In the genomic region with DNA sequence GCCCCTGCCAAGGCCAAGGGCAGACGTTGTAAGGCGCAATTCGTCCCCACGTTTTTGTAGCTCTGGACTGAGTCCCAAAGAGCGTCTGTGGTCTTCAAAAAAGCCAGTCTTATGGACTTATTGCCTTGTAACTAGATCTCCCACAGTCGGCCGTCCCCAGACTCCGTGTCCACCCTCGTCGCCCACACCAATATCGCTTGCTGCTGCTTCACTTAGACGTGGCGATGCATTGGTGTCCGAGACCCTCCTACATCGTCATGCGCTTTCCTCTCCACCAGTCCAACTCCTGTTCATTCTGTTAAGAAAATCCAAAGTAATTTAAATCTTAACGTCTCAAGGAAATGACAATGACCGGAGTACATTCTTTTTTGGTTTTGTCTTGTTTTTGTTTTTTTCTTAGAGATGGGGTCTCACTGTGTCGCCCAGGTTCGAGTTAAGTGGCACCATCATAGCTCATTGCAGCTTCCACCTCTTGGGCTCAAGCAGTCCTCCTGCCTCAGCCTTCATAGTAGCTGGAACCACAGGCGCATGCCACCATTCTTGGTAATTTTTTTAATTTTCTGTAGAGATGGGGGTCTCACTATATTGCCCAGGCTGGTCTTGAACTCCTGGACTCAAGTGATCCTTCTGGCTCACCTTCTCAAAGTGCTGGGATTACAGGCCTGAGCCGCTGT, we compare ENCODE assay signal across 8 cellular contexts. TPM values are rescaled to one million over a fixed set of nuclear protein-coding genes. Genes with fewer than 3 reads are reported as not detected.
DNase-seq lines count a peak whose midpoint lies in the region; ATAC-seq and TF ChIP-seq lines count a peak whose summit lies in the region.

No MANE protein-coding gene starts in this region.

- H3K36me3 ChIP-seq in DND-41 (ENCODE audit: insufficient read depth, low read length) (peaks cover 25% of the 10 kb centered on the region), muscle layer of duodenum (ENCODE audit: control insufficient read depth in 1 of 2, insufficient read depth in 2 of 2, low read length in 2 of 2) (peaks cover 2 to 5% of the 10 kb centered on the region in 2 donors)

- H4K20me1 ChIP-seq in DND-41 (ENCODE audit: insufficient read depth, low read length): no peaks in the 10 kb centered on the region

- TF ChIP-seq CTCF in DND-41 (IDR thresholded peaks at IDR 0.05; ENCODE audit: borderline replicate concordance, extremely low read depth, low read length, poor library complexity, severe bottlenecking): no peak
- no peak for TF ChIP-seq CTCF in NB4 (IDR thresholded peaks at IDR 0.05; ENCODE audit: low read depth, low read length)
- TF ChIP-seq CTCF in dorsolateral prefrontal cortex (IDR thresholded peaks at IDR 0.05 in 54 of 56, conservative IDR thresholded peaks at IDR 0.05 in 2 of 56; ENCODE audit: low read depth in 1 of 56, partially characterized antibody in 56 of 56): no peak
- TF ChIP-seq CTCF in GM10266 (IDR thresholded peaks at IDR 0.05; ENCODE audit: control insufficient read depth, insufficient read depth, low read depth, missing control alignments): no peak

- peaks cover 52% of the 10 kb centered on the region for H3K79me2 ChIP-seq in DND-41 (ENCODE audit: insufficient read depth, low read length)

- peak overlapping the region; percentile 69 for H3K9ac ChIP-seq in DND-41 (ENCODE audit: low read depth, low read length)

- peak overlapping the region; percentile 74 for H2AFZ ChIP-seq in DND-41 (ENCODE audit: low read depth, low read length)

- no peak for ATAC-seq in DND-41 (ENCODE audit: insufficient read depth, low read depth)
- ATAC-seq in HG02938 (IDR thresholded peaks at IDR 0.05; ENCODE audit: unreplicated experiment): no peak
- no peak for ATAC-seq in GM19455 (IDR thresholded peaks at IDR 0.05; ENCODE audit: unreplicated experiment)

- no peaks in the 10 kb centered on the region for H3K9me3 ChIP-seq in DND-41 (ENCODE audit: insufficient read depth, low read length, severe bottlenecking)
- no peaks in the 10 kb centered on the region for H3K9me3 ChIP-seq in muscle layer of duodenum (ENCODE audit: control insufficient read depth in 1 of 2, low read length in 2 of 2)

- no peak for TF ChIP-seq POLR2A in NB4 (IDR thresholded peaks at IDR 0.05; ENCODE audit: extremely low read depth, insufficient read length)

- H3K27me3 ChIP-seq in DND-41 (ENCODE audit: insufficient read depth, low read length, poor library complexity): no peaks in the 10 kb centered on the region
- no peaks in the 10 kb centered on the region for H3K27me3 ChIP-seq in dorsolateral prefrontal cortex
- H3K27me3 ChIP-seq in muscle layer of duodenum (ENCODE audit: low read depth, low read length): no peaks in the 10 kb centered on the region

- DNase-seq in DND-41: no peak
- DNase-seq in NB4 (ENCODE audit: low read depth): no peak
- no peak for DNase-seq in dorsolateral prefrontal cortex
- no peak for DNase-seq in NCI-H2196 treated with DMSO at 0.1 percent for 48 hours (lab: John Stamatoyannopoulos, UW; ENCODE audit: unreplicated experiment)
- DNase-seq in GM10266 (ENCODE audit: extremely low spot score): no peak

- peak overlapping the region; percentile 88 for H3K4me2 ChIP-seq in DND-41 (ENCODE audit: insufficient read depth, low read length)

- intact Hi-C loops in dorsolateral prefrontal cortex (cut with DNase I): loop anchor here in 1 of 2 donors (2.0 to 5.0 kb wide), 2 partner anchors 87 to 135 kb away; a partner anchor contains a TSS

- H3K4me1 ChIP-seq in DND-41 (ENCODE audit: insufficient read depth, low read length) (peaks cover 30% of the 10 kb centered on the region), muscle layer of duodenum (ENCODE audit: control insufficient read depth in 1 of 2, insufficient read depth in 2 of 2, low read length in 2 of 2) (peaks cover 7 to 22% of the 10 kb centered on the region in 2 donors)

- H3K4me3 ChIP-seq in DND-41 (ENCODE audit: low read depth in 1 of 2, low read length in 2 of 2) (peak overlapping the region; percentile 44 to 81; a peak in 3 of 4 replicates), NB4 (ENCODE audit: low read depth, low read length) (peak overlapping the region; percentile 86), dorsolateral prefrontal cortex (peak overlapping the region; percentile 58 to 100 (median 93)), muscle layer of duodenum (ENCODE audit: low read depth in 1 of 2, low read length in 2 of 2) (peak overlapping the region; percentile 96 to 99)

- peak overlapping the region; percentile 51 for H3K27ac ChIP-seq in DND-41 (ENCODE audit: low read length)
- peak overlapping the region in 57 of 59 donors; percentile 19 to 94 (median 86) for H3K27ac ChIP-seq in dorsolateral prefrontal cortex
- peak overlapping the region; percentile 35 for H3K27ac ChIP-seq in muscle layer of duodenum (ENCODE audit: low read length)

RNA-seq across cellular contexts. Expression of a gene that starts 0.9 kb away (rescaled TPM):
- 10 to 100 TPM; 33.1 to 77.4 (median 62.0) TPM for total RNA-seq in dorsolateral prefrontal cortex

RNA-seq across cellular contexts. Expression of a gene that starts 33.5 kb away (rescaled TPM):
- total RNA-seq in dorsolateral prefrontal cortex: 10 to 100 TPM; 13.9 to 30.2 (median 19.0) TPM

Comparison
In these comparisons a context has a peak if more than half of its experiments do, and no peak if none do; other contexts are left out.
1. H3K27ac ChIP-seq: peak in every context shown above with its lines; median percentile 86 in dorsolateral prefrontal cortex; 51 in DND-41; 35 in muscle layer of duodenum.